Comparison of ENCODE assay signal across 9 cellular contexts in genomic region chr20:46255440-46256104, GRCh38. TPM values are rescaled to one million over a fixed set of nuclear protein-coding genes. Genes with fewer than 3 reads are reported as not detected.
DNase-seq lines count a peak whose midpoint lies in the region; ATAC-seq and TF ChIP-seq lines count a peak whose summit lies in the region.
"Had no signal": no experiment of that assay in that cellular context is flagged by ENCODE, and none has a peak within 500 bp of the region (broad histone marks: within the 10 kb centered on the region; RNA-seq: fewer than 3 reads in every experiment).

No MANE protein-coding gene starts in this region.

- no peak for TF ChIP-seq CTCF in CD8-positive, alpha-beta T cell (IDR thresholded peaks at IDR 0.05)
- no peak for TF ChIP-seq CTCF in kidney epithelial cell (IDR thresholded peaks at IDR 0.05; ENCODE audit: insufficient read depth, low read length, poor library complexity, severe bottlenecking)
- TF ChIP-seq CTCF in activated CD8-positive, alpha-beta T cell treated with anti-CD3 and anti-CD28 coated beads for 36 hours (IDR thresholded peaks at IDR 0.05): no peak

- H3K4me1 Mint-ChIP-seq in CD8-positive, alpha-beta T cell (ENCODE audit: low read depth): no peaks in the 10 kb centered on the region
- no peaks in the 10 kb centered on the region for H3K4me1 Mint-ChIP-seq in activated CD8-positive, alpha-beta T cell treated with anti-CD3 and anti-CD28 coated beads for 36 hours (ENCODE audit: low read depth)

- no peaks in the 10 kb centered on the region for H3K9me3 ChIP-seq in CD8-positive, alpha-beta T cell (ENCODE audit: low read length)

- no peak for ATAC-seq in CD8-positive, alpha-beta T cell
- no peak for ATAC-seq in HG02623 (IDR thresholded peaks at IDR 0.05; ENCODE audit: unreplicated experiment)
- no peak for ATAC-seq in HG02759 (IDR thresholded peaks at IDR 0.05; ENCODE audit: unreplicated experiment)
- ATAC-seq in GM19395 (IDR thresholded peaks at IDR 0.05; ENCODE audit: unreplicated experiment): no peak
- no peak for ATAC-seq in activated CD8-positive, alpha-beta T cell treated with anti-CD3 and anti-CD28 coated beads for 36 hours

- no peaks in the 10 kb centered on the region for H3K36me3 ChIP-seq in CD8-positive, alpha-beta T cell (ENCODE audit: insufficient read depth, low read length)
- no peaks in the 10 kb centered on the region for H3K36me3 ChIP-seq in kidney epithelial cell (ENCODE audit: control insufficient read depth, insufficient read depth, low read length)

- peaks cover 37% of the 10 kb centered on the region for H3K27me3 Mint-ChIP-seq in CD8-positive, alpha-beta T cell (ENCODE audit: low read depth)
- H3K27me3 Mint-ChIP-seq in activated CD8-positive, alpha-beta T cell treated with anti-CD3 and anti-CD28 coated beads for 36 hours: peaks cover 29% of the 10 kb centered on the region

- H3K27ac Mint-ChIP-seq in CD8-positive, alpha-beta T cell: no peak overlapping the region
- no peak overlapping the region for H3K27ac Mint-ChIP-seq in activated CD8-positive, alpha-beta T cell treated with anti-CD3 and anti-CD28 coated beads for 36 hours

- H3K9me3 Mint-ChIP-seq in CD8-positive, alpha-beta T cell: no peaks in the 10 kb centered on the region
- no peaks in the 10 kb centered on the region for H3K9me3 Mint-ChIP-seq in activated CD8-positive, alpha-beta T cell treated with anti-CD3 and anti-CD28 coated beads for 36 hours

- no peak overlapping the region for H3K4me3 ChIP-seq in CD8-positive, alpha-beta T cell (ENCODE audit: low read depth, low read length)
- H3K4me3 ChIP-seq in kidney epithelial cell (ENCODE audit: low read depth, low read length): no peak overlapping the region

- intact Hi-C loops in CD8-positive, alpha-beta T cell (cut with DNase I, micrococcal nuclease): no loop called here
- intact Hi-C loops in activated CD8-positive, alpha-beta T cell treated with anti-CD3 and anti-CD28 coated beads for 36 hours (cut with micrococcal nuclease): no loop called here

- CTCF ChIA-PET in CD8-positive, alpha-beta T cell (lab: Charles Lee): no interaction called here
- CTCF ChIA-PET in activated CD8-positive, alpha-beta T cell treated with anti-CD3 and anti-CD28 coated beads for 36 hours (lab: Charles Lee): no interaction called here

- POLR2A ChIA-PET in CD8-positive, alpha-beta T cell (lab: Charles Lee): no interaction called here
- POLR2A ChIA-PET in activated CD8-positive, alpha-beta T cell treated with anti-CD3 and anti-CD28 coated beads for 36 hours (lab: Charles Lee): interaction anchor here (1.3 kb wide), 1 partner anchor 11 kb away, joined by 3 read pairs; no protein-coding TSS in a partner anchor

- DNase-seq in CD8-positive, alpha-beta T cell: peak in 6 of 7 experiments; percentile 4 to 55 (median 19)
- DNase-seq in NCI-H1417 (lab: John Stamatoyannopoulos, UW) (peak; percentile 97 to 99 (median 98)), T follicular helper cell (ENCODE audit: low read depth) (peak; percentile 3), kidney epithelial cell (ENCODE audit: low read depth) (peak; percentile 2)
- DNase-seq in activated CD8-positive, alpha-beta T cell treated with anti-CD3 and anti-CD28 coated beads for 36 hours: no peak

- H3K4me1 ChIP-seq in CD8-positive, alpha-beta T cell (ENCODE audit: insufficient read depth, low read length): no peaks in the 10 kb centered on the region

- no peaks in the 10 kb centered on the region for H3K27me3 ChIP-seq in CD8-positive, alpha-beta T cell (ENCODE audit: insufficient read depth, low read length)
- peaks cover 35% of the 10 kb centered on the region for H3K27me3 ChIP-seq in kidney epithelial cell (ENCODE audit: control insufficient read depth, insufficient read depth, low read length)

- no peak overlapping the region for H3K4me3 Mint-ChIP-seq in CD8-positive, alpha-beta T cell
- no peak overlapping the region for H3K4me3 Mint-ChIP-seq in activated CD8-positive, alpha-beta T cell treated with anti-CD3 and anti-CD28 coated beads for 36 hours

- no peak overlapping the region for H3K27ac ChIP-seq in CD8-positive, alpha-beta T cell (ENCODE audit: low read depth, low read length)

- H3K36me3 Mint-ChIP-seq in CD8-positive, alpha-beta T cell: no peaks in the 10 kb centered on the region
- H3K36me3 Mint-ChIP-seq in activated CD8-positive, alpha-beta T cell treated with anti-CD3 and anti-CD28 coated beads for 36 hours (ENCODE audit: low read depth): no peaks in the 10 kb centered on the region

RNA-seq across cellular contexts. Expression of gene CDH22, which starts 52.7 kb away (rescaled TPM):
- total RNA-seq in CD8-positive, alpha-beta T cell: not detected
- not detected in 2 replicates for total RNA-seq in kidney epithelial cell
- total RNA-seq in activated CD8-positive, alpha-beta T cell treated with anti-CD3 and anti-CD28 coated beads for 36 hours: not detected
- total RNA-seq: SK-MEL-5 had no signal
